In the genomic region with DNA sequence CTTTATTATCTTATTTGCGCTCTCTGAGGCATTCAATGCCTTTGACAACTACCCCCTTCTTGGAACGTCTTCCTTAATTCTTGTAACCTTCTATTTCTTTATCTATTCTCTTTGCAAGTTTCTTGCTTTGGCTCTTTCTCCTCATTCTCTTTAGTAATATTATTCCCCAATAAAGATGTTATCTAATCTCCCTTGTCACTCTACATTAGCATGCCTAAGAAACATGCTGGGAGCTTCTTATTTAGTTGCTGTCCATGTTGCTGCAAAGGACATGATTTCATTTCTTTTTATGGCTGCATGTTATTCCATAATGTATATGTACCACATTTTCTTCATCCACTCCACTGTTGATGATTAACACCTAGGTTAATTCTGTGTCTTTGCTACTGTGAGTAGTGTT, we compare ENCODE assay signal across 19 cellular contexts.
"Had no signal": no experiment of that assay in that cellular context is flagged by ENCODE, and none has a peak within 500 bp of the region (broad histone marks: within the 10 kb centered on the region; RNA-seq: fewer than 3 reads in every experiment).

No MANE protein-coding gene starts in this region.

- H3K4me3 ChIP-seq: dorsolateral prefrontal cortex, prostate gland, right atrium auricular region, transverse colon, upper lobe of right lung, uterus had no signal

- ATAC-seq: left lobe of liver; naive thymus-derived CD8-positive, alpha-beta T cell; stimulated activated memory B cell treated with anti-CD40 and anti-IgM and Interleukin-4, amounts not matched to agents 10 μg/mL and 1 μg/mL and 100 μg/mL, for 72 hours had no signal

- H3K9me3 Mint-ChIP-seq: mesothelial cell of epicardium; naive thymus-derived CD8-positive, alpha-beta T cell; nephron progenitor cell; stimulated activated memory B cell treated with anti-CD40 and anti-IgM and Interleukin-4, amounts not matched to agents 10 μg/mL and 1 μg/mL and 100 μg/mL, for 72 hours; stimulated activated naive CD8-positive, alpha-beta T cell treated with anti-CD3 and anti-CD28 coated beads, Interleukin-15, Interleukin-2, amounts not matched to agents 100 ng/mL and 50 ng/mL, for 24 hours had no signal

- H3K9me3 ChIP-seq: prostate gland, right atrium auricular region, transverse colon, upper lobe of right lung, uterus had no signal

- H3K36me3 Mint-ChIP-seq: mesothelial cell of epicardium; naive thymus-derived CD8-positive, alpha-beta T cell; stimulated activated memory B cell treated with anti-CD40 and anti-IgM and Interleukin-4, amounts not matched to agents 10 μg/mL and 1 μg/mL and 100 μg/mL, for 72 hours had no signal

- H3K27me3 ChIP-seq: right atrium auricular region, transverse colon, upper lobe of right lung, uterus had no signal

- H3K36me3 ChIP-seq: prostate gland, right atrium auricular region, transverse colon, upper lobe of right lung, uterus had no signal

- H3K4me1 ChIP-seq: prostate gland, transverse colon, upper lobe of right lung, uterus had no signal

- H3K4me1 Mint-ChIP-seq: naive thymus-derived CD8-positive, alpha-beta T cell; stimulated activated memory B cell treated with anti-CD40 and anti-IgM and Interleukin-4, amounts not matched to agents 10 μg/mL and 1 μg/mL and 100 μg/mL, for 72 hours had no signal

- H3K27ac ChIP-seq: prostate gland, upper lobe of right lung had no signal

- H3K27ac Mint-ChIP-seq: mesothelial cell of epicardium; naive thymus-derived CD8-positive, alpha-beta T cell; nephron progenitor cell; stimulated activated memory B cell treated with anti-CD40 and anti-IgM and Interleukin-4, amounts not matched to agents 10 μg/mL and 1 μg/mL and 100 μg/mL, for 72 hours; stimulated activated naive CD8-positive, alpha-beta T cell treated with anti-CD3 and anti-CD28 coated beads, Interleukin-15, Interleukin-2, amounts not matched to agents 100 ng/mL and 50 ng/mL, for 24 hours had no signal

- DNase-seq: dorsolateral prefrontal cortex; effector CD4-positive, alpha-beta T cell; foreskin melanocyte; head of caudate nucleus; mesenchymal stem cell; naive thymus-derived CD8-positive, alpha-beta T cell; nephron progenitor cell; nucleus accumbens; stimulated activated CD4-positive, alpha-beta T cell treated with anti-CD3 and anti-CD28 coated beads, Interleukin-2, amount 100 ng/mL, for 24 hours; stimulated activated CD4-positive, alpha-beta T cell treated with anti-CD3 and anti-CD28 coated beads, Interleukin-4, amount 100 ng/mL, for 24 hours; transverse colon; upper lobe of right lung had no signal

- H3K4me3 Mint-ChIP-seq: mesothelial cell of epicardium; naive thymus-derived CD8-positive, alpha-beta T cell; nephron progenitor cell; stimulated activated memory B cell treated with anti-CD40 and anti-IgM and Interleukin-4, amounts not matched to agents 10 μg/mL and 1 μg/mL and 100 μg/mL, for 72 hours; stimulated activated naive CD8-positive, alpha-beta T cell treated with anti-CD3 and anti-CD28 coated beads, Interleukin-15, Interleukin-2, amounts not matched to agents 100 ng/mL and 50 ng/mL, for 24 hours had no signal
